23 cellular contexts compared by ENCODE assay signal in genomic region chr10:70780772-70781171, GRCh38. TPM values are rescaled to one million over a fixed set of nuclear protein-coding genes. Genes with fewer than 3 reads are reported as not detected.
A peak's percentile ranks its signal among the peaks of the same experiment; 100 is the strongest.
DNase-seq lines count a peak whose midpoint lies in the region; ATAC-seq, FAIRE-seq and TF ChIP-seq lines count a peak whose summit lies in the region.
"Had no signal": no experiment of that assay in that cellular context is flagged by ENCODE, and none has a peak within 500 bp of the region (broad histone marks: within the 10 kb centered on the region; RNA-seq: fewer than 3 reads in every experiment).

No MANE protein-coding gene starts in this region.

- no peak overlapping the region for H3K4me3 Mint-ChIP-seq in stimulated activated effector memory CD8-positive, alpha-beta T cell treated with anti-CD3 and anti-CD28 coated beads, Interleukin-12 subunit alpha, Interleukin-12 subunit beta, amount 100 ng/mL, for 72 hours
- H3K4me3 Mint-ChIP-seq: CD4-positive, alpha-beta memory T cell had no signal

- no peaks in the 10 kb centered on the region for H3K79me2 ChIP-seq in K562 (ENCODE audit: control insufficient read depth, insufficient read depth, low read length)

- TF ChIP-seq RAD21 in K562 (CRISPR knock-in tag; conservative IDR thresholded peaks at IDR 0.05 in 1 of 2, IDR thresholded peaks at IDR 0.05 in 1 of 2), result no peak

- no peaks in the 10 kb centered on the region for H3K9me1 ChIP-seq in K562 (ENCODE audit: control insufficient read depth, insufficient read depth, low read length)

- TF ChIP-seq CTCF in GM13976 (IDR thresholded peaks at IDR 0.05; ENCODE audit: borderline replicate concordance, control extremely low read depth, extremely low read depth, insufficient read depth, missing control alignments) (no peak), K562 (IDR thresholded peaks at IDR 0.05 in 2 of 3, conservative IDR thresholded peaks at IDR 0.05 in 1 of 3; ENCODE audit: insufficient read depth in 2 of 3, low read depth in 1 of 3, low read length in 3 of 3) (no peak), esophagus muscularis mucosa (IDR thresholded peaks at IDR 0.05) (no peak)

- no peaks in the 10 kb centered on the region for H4K20me1 ChIP-seq in K562 (replicated peaks; ENCODE audit: control insufficient read depth, insufficient read depth, low read length)

- no peak for ATAC-seq in K562
- ATAC-seq in stimulated activated effector memory CD8-positive, alpha-beta T cell treated with anti-CD3 and anti-CD28 coated beads, Interleukin-12 subunit alpha, Interleukin-12 subunit beta, amount 100 ng/mL, for 72 hours, result no peak
- ATAC-seq: GM12878 had no signal

- H3K36me3 ChIP-seq in K562 (ENCODE audit: control insufficient read depth, insufficient read depth, low read length) (no peaks in the 10 kb centered on the region), esophagus muscularis mucosa (no peaks in the 10 kb centered on the region)

- 32% methylated on average over 4 of the region's 4 CpGs for WGBS in K562 (ENCODE audit: insufficient coverage, low coverage, missing lambda C conversion rate)
- WGBS in esophagus muscularis mucosa, result 98% methylated on average over 4 of the region's 4 CpGs

- FAIRE-seq in K562 (lab: Jason Lieb, UNC), result peak; percentile 52
- FAIRE-seq: G401.6, GM12878, GM18507, H1 had no signal

- no peak overlapping the region for H3K4me2 ChIP-seq in K562 (ENCODE audit: insufficient read depth, low read length)

- CTCF ChIA-PET in K562 (lab: Yijun Ruan, JAX; ENCODE audit: low intra/inter-chr PET ratio), result interaction anchor here (0.5 kb wide), 1 partner anchor 237 kb away, joined by 4 read pairs; no protein-coding TSS in a partner anchor

- TF ChIP-seq POLR2A in K562 (conservative IDR thresholded peaks at IDR 0.05) (no peak), esophagus muscularis mucosa (IDR thresholded peaks at IDR 0.05; ENCODE audit: low read depth) (no peak)

- POLR2A ChIA-PET in K562 (lab: Yijun Ruan, JAX), result no interaction called here

- peak overlapping the region; percentile 62 for H3K27ac Mint-ChIP-seq in stimulated activated effector memory CD8-positive, alpha-beta T cell treated with anti-CD3 and anti-CD28 coated beads, Interleukin-12 subunit alpha, Interleukin-12 subunit beta, amount 100 ng/mL, for 72 hours

- no peaks in the 10 kb centered on the region for H3K36me3 Mint-ChIP-seq in stimulated activated effector memory CD8-positive, alpha-beta T cell treated with anti-CD3 and anti-CD28 coated beads, Interleukin-12 subunit alpha, Interleukin-12 subunit beta, amount 100 ng/mL, for 72 hours
- H3K36me3 Mint-ChIP-seq: CD4-positive, alpha-beta memory T cell had no signal

- H2AFZ ChIP-seq in K562 (ENCODE audit: low read depth, low read length), result no peak overlapping the region
- H2AFZ ChIP-seq: GM23248 had no signal

- H3K27me3 ChIP-seq in K562 (ENCODE audit: control insufficient read depth in 2 of 2, insufficient read depth in 2 of 2, low read length in 2 of 2) (peaks cover 6 to 7% of the 10 kb centered on the region in 2 experiments; a peak in 4 of 5 replicates), esophagus muscularis mucosa (no peaks in the 10 kb centered on the region)

- no peak overlapping the region for H3K27ac ChIP-seq in K562 (ENCODE audit: extremely low read depth, low read depth, low read length)
- H3K27ac ChIP-seq in esophagus muscularis mucosa (replicated peaks in 1 of 4), result no peak overlapping the region
- H3K27ac ChIP-seq: GM23248 had no signal

- DNase-seq in GM13976 (ENCODE audit: low spot score) (peak; percentile 7), K562 (ENCODE audit: extremely low read depth in 1 of 4, low spot score in 3 of 4) (no peak), esophagus muscularis mucosa (ENCODE audit: extremely low spot score) (peak; percentile 57), GDM1 (lab: John Stamatoyannopoulos, UW) (no peak)
- DNase-seq in stimulated activated effector memory CD8-positive, alpha-beta T cell treated with anti-CD3 and anti-CD28 coated beads, Interleukin-12 subunit alpha, Interleukin-12 subunit beta, amount 100 ng/mL, for 72 hours (ENCODE audit: low spot score in 2 of 2), result no peak
- no peak for DNase-seq in activated CD8-positive, alpha-beta memory T cell treated with anti-CD3 and anti-CD28 coated beads, Interleukin-2, amount 50 U/mL, for 4 hours
- DNase-seq in stimulated activated CD8-positive, alpha-beta memory T cell treated with anti-CD3 and anti-CD28 coated beads, Interleukin-4, amount 100 ng/mL, for 48 hours, result no peak
- DNase-seq: C1 segment of cervical spinal cord; Calu3; CD4-positive, alpha-beta memory T cell; COR-L47; DMS153; DND-41; GM23248; HCEC 1CT had no signal

- H3K9me3 Mint-ChIP-seq in stimulated activated effector memory CD8-positive, alpha-beta T cell treated with anti-CD3 and anti-CD28 coated beads, Interleukin-12 subunit alpha, Interleukin-12 subunit beta, amount 100 ng/mL, for 72 hours, result no peaks in the 10 kb centered on the region

- no peak for TF ChIP-seq EP300 in K562 (IDR thresholded peaks at IDR 0.05; ENCODE audit: low read length)
- TF ChIP-seq EP300 in esophagus muscularis mucosa (IDR thresholded peaks at IDR 0.05), result no peak

- in situ Hi-C loops in GM13976 (cut with MboI; ENCODE audit: low sequenced_read_pairs, unreplicated experiment), result no loop called here
- in situ Hi-C loops in K562 (cut with MboI), result no loop called here

- H3K4me3 ChIP-seq in K562 (no peak overlapping the region), esophagus muscularis mucosa (no peak overlapping the region)
- H3K4me3 ChIP-seq: GM12878, GM23248 had no signal

- intact Hi-C loops in K562 (cut with micrococcal nuclease), result no loop called here
- intact Hi-C loops in esophagus muscularis mucosa (cut with DNase I), result no loop called here

- H3K9ac ChIP-seq in K562 (ENCODE audit: insufficient read depth in 1 of 2, low read depth in 2 of 2, low read length in 2 of 2), result no peak overlapping the region
- H3K9ac ChIP-seq: GM23248 had no signal

- H3K9me3 ChIP-seq in K562 (replicated peaks; ENCODE audit: control insufficient read depth, insufficient read depth, low read depth, low read length) (no peaks in the 10 kb centered on the region), esophagus muscularis mucosa (no peaks in the 10 kb centered on the region)

- H3K4me1 ChIP-seq in K562 (replicated peaks in 1 of 2; ENCODE audit: control insufficient read depth in 2 of 2, insufficient read depth in 2 of 2, low read length in 2 of 2) (peaks cover 11 to 14% of the 10 kb centered on the region in 2 experiments; a peak in 4 of 5 replicates), esophagus muscularis mucosa (no peaks in the 10 kb centered on the region)

- H3K4me1 Mint-ChIP-seq in stimulated activated effector memory CD8-positive, alpha-beta T cell treated with anti-CD3 and anti-CD28 coated beads, Interleukin-12 subunit alpha, Interleukin-12 subunit beta, amount 100 ng/mL, for 72 hours, result peaks cover 5% of the 10 kb centered on the region
- H3K4me1 Mint-ChIP-seq: CD4-positive, alpha-beta memory T cell had no signal

- no TSS peak for BruUV-seq in K562 (replicated peaks; lab: Mats Ljungman, UMichigan)

TF ChIP-seq in K562, 482 proteins besides CTCF, POLR2A, EP300 and RAD21 (continues in another document):
- no peak for TF ChIP-seq GTF2A2 (tag; IDR thresholded peaks at IDR 0.05)
- TF ChIP-seq ZNF24 (IDR thresholded peaks at IDR 0.05), result no peak

RNA-seq across cellular contexts. Expression of gene TBATA, which starts 4.4 kb away (rescaled TPM):
- total RNA-seq in K562 (2011; cell fraction: chromatin; rRNA removed; ENCODE audit: low replicate concordance), result not detected in 2 replicates
- total RNA-seq in K562 (2011; cell fraction: nucleolus; rRNA removed), result not detected in 2 replicates
- total RNA-seq in K562 (2011; cell fraction: nucleoplasm; rRNA removed), result not detected in 2 replicates
- total RNA-seq in K562 (2014; rRNA removed) (not detected in 2 replicates), K562 (2014; rRNA removed; fragmentation: Illumina TruSeq; extraction: Trizol) (not detected in 2 replicates), K562 (2015; rRNA removed; fragmentation: Illumina TruSeq; extraction: Trizol) (not detected in 2 replicates), K562 (2021) (not detected in 2 replicates), esophagus muscularis mucosa (not detected)
- polyA plus RNA-seq in K562 (2011; rRNA removed) (not detected in 2 replicates), K562 (2014; fragmentation: Illumina TruSeq; extraction: Trizol) (not detected in 2 replicates), K562 (2014; fragmentation: Nextera tagmentation; extraction: Ambion mirVana) (not detected), K562 (2014; rRNA removed) (not detected in 2 replicates)
- polyA plus RNA-seq in K562 (2011; cell fraction: cytosol; rRNA removed), result not detected in 2 replicates
- polyA plus RNA-seq in K562 (2011; cell fraction: nucleus; rRNA removed), result not detected in 2 replicates
- not detected in 2 replicates for polyA plus RNA-seq in K562 (2012)
- polyA minus RNA-seq in K562 (2011; rRNA and poly(A)+ RNA removed), result not detected in 2 replicates
- not detected in 2 replicates for polyA minus RNA-seq in K562 (2011; cell fraction: cytosol; rRNA and poly(A)+ RNA removed)
- polyA minus RNA-seq in K562 (2011; cell fraction: nucleus; rRNA and poly(A)+ RNA removed), result not detected in 2 replicates
- total RNA-seq: A172; A673; Calu3; CD4-positive, alpha-beta memory T cell; GM12878; GM23248; H1; H7 had no signal
- polyA plus RNA-seq: BJ; CD4-positive, alpha-beta memory T cell; GM12878; GM23248; H1 had no signal

RNA-seq across cellular contexts. Expression of gene SGPL1, which starts 35.0 kb away (rescaled TPM):
- total RNA-seq in K562 (2011; cell fraction: chromatin; rRNA removed; ENCODE audit: low replicate concordance), result 37.0 and 55.4 TPM in 2 replicates
- total RNA-seq in K562 (2011; cell fraction: nucleolus; rRNA removed), result 23.6 and 26.2 TPM in 2 replicates
- 42.4 and 57.2 TPM in 2 replicates for total RNA-seq in K562 (2011; cell fraction: nucleoplasm; rRNA removed)
- total RNA-seq in K562 (2014; rRNA removed), result 7.2 and 7.8 TPM in 2 replicates
- 11.2 and 12.6 TPM in 2 replicates for total RNA-seq in K562 (2014; rRNA removed; fragmentation: Illumina TruSeq; extraction: Trizol)
- total RNA-seq in K562 (2015; rRNA removed; fragmentation: Illumina TruSeq; extraction: Trizol), result 8.7 and 9.2 TPM in 2 replicates
- 11.4 and 18.0 TPM in 2 replicates for total RNA-seq in K562 (2021)
- 6.8 and 9.5 TPM in 2 replicates for polyA plus RNA-seq in K562 (2011; rRNA removed)
- polyA plus RNA-seq in K562 (2011; cell fraction: cytosol; rRNA removed), result 4.0 and 6.0 TPM in 2 replicates
- 10.9 and 11.4 TPM in 2 replicates for polyA plus RNA-seq in K562 (2011; cell fraction: nucleus; rRNA removed)
- polyA plus RNA-seq in K562 (2012), result 6.8 and 10.3 TPM in 2 replicates
- polyA plus RNA-seq in K562 (2014; fragmentation: Illumina TruSeq; extraction: Trizol), result 6.3 and 6.5 TPM in 2 replicates
- 1 to 10 TPM; 8.5 to 9.1 TPM for polyA plus RNA-seq in K562 (2014; fragmentation: Nextera tagmentation; extraction: Ambion mirVana)
- polyA plus RNA-seq in K562 (2014; rRNA removed), result 5.3 and 6.0 TPM in 2 replicates
- 26.6 and 27.8 TPM in 2 replicates for polyA minus RNA-seq in K562 (2011; rRNA and poly(A)+ RNA removed)
- 5.7 and 6.1 TPM in 2 replicates for polyA minus RNA-seq in K562 (2011; cell fraction: cytosol; rRNA and poly(A)+ RNA removed)
- polyA minus RNA-seq in K562 (2011; cell fraction: nucleus; rRNA and poly(A)+ RNA removed), result 7.0 and 12.2 TPM in 2 replicates
- 10 to 100 TPM; 12.9 to 31.0 (median 21.3) TPM for total RNA-seq in esophagus muscularis mucosa

Comparison
In these comparisons a context has a peak if more than half of its experiments do, and no peak if none do; other contexts are left out.
1. DNase-seq: peak in GM13976 (single experiment) and esophagus muscularis mucosa (single experiment); none in K562 (0 of 4), stimulated activated effector memory CD8-positive, alpha-beta T cell treated with anti-CD3 and anti-CD28 coated beads, Interleukin-12 subunit alpha, Interleukin-12 subunit beta, amount 100 ng/mL, for 72 hours (0 of 2), GDM1 (single experiment), activated CD8-positive, alpha-beta memory T cell treated with anti-CD3 and anti-CD28 coated beads, Interleukin-2, amount 50 U/mL, for 4 hours (single experiment) and stimulated activated CD8-positive, alpha-beta memory T cell treated with anti-CD3 and anti-CD28 coated beads, Interleukin-4, amount 100 ng/mL, for 48 hours (single experiment).